ENCODE assay signal across 8 cellular contexts in genomic region chr10:74825371-74826141, GRCh38. TPM values are rescaled to one million over a fixed set of nuclear protein-coding genes. Genes with fewer than 3 reads are reported as not detected.
DNase-seq lines count a peak whose midpoint lies in the region; ATAC-seq, FAIRE-seq and TF ChIP-seq lines count a peak whose summit lies in the region.

No MANE protein-coding gene starts in this region.

- DNase-seq in Calu3 = no peak
- DNase-seq in H54 (ENCODE audit: insufficient read length, low spot score) = peak; percentile 49
- DNase-seq in NT2/D1 (ENCODE audit: low read depth, low spot score) = no peak
- peak; percentile 50 to 68 for DNase-seq in heart right ventricle
- DNase-seq in prostate gland (ENCODE audit: low spot score) = no peak
- no peak for DNase-seq in SW 1271 (lab: John Stamatoyannopoulos, UW)

- WGBS in heart right ventricle, 2 donors = 0 to 1% methylated on average over 52 to 89 of the region's 89 CpGs
- WGBS in prostate gland = under 1% methylated on average over 36 of the region's 89 CpGs

- CTCF ChIA-PET in Calu3 (lab: Charles Lee) = interaction anchor here (0.6 to 1.0 kb wide), 11 partner anchors 65 to 410 kb away, joined by 3 to 8 read pairs (median 5); partner anchors contain the start of gene COMTD1

- peak overlapping the region; percentile 88 for H3K4me3 ChIP-seq in NT2/D1 (ENCODE audit: insufficient read length, low read depth)
- H3K4me3 ChIP-seq in heart right ventricle = peak overlapping the region; percentile 73 to 97 (median 89)
- H3K4me3 ChIP-seq in prostate gland = peak overlapping the region; percentile 60 to 86

- BruUV-seq in Calu3 (replicated peaks; lab: Mats Ljungman, UMichigan) = no TSS peak

- H3K4me1 ChIP-seq in NT2/D1 (ENCODE audit: insufficient read depth, insufficient read length) (no peaks in the 10 kb centered on the region), heart right ventricle (peaks cover 5 to 57% (median 44%) of the 10 kb centered on the region in 9 donors), prostate gland (replicated peaks) (peaks cover 16% of the 10 kb centered on the region)

- ATAC-seq in heart right ventricle (peak in 6 of 8 donors; percentile 25 to 71 (median 40)), GM21619 (IDR thresholded peaks at IDR 0.05; ENCODE audit: unreplicated experiment) (no peak)

- peak overlapping the region; percentile 100 for H3K27ac Mint-ChIP-seq in Calu3 (ENCODE audit: unreplicated experiment)
- peak overlapping the region; percentile 98 for H3K27ac Mint-ChIP-seq in activated naive CD8-positive, alpha-beta T cell

- H3K27ac ChIP-seq in heart right ventricle (peak overlapping the region; percentile 84 to 100 (median 94)), prostate gland (peak overlapping the region; percentile 77 to 81)

- H3K27me3 ChIP-seq in NT2/D1 (ENCODE audit: insufficient read depth, insufficient read length) = no peaks in the 10 kb centered on the region
- H3K27me3 ChIP-seq in heart right ventricle = no peaks in the 10 kb centered on the region
- no peaks in the 10 kb centered on the region for H3K27me3 ChIP-seq in prostate gland (replicated peaks; ENCODE audit: insufficient read depth)

- H3K36me3 Mint-ChIP-seq in Calu3 (ENCODE audit: insufficient read depth, unreplicated experiment) = peaks cover 38% of the 10 kb centered on the region
- peaks cover 3% of the 10 kb centered on the region for H3K36me3 Mint-ChIP-seq in activated naive CD8-positive, alpha-beta T cell

- H3K9me3 ChIP-seq in NT2/D1 (ENCODE audit: insufficient read depth, low read length) (no peaks in the 10 kb centered on the region), heart right ventricle (no peaks in the 10 kb centered on the region), prostate gland (no peaks in the 10 kb centered on the region)

- H3K4me1 Mint-ChIP-seq in Calu3 (ENCODE audit: low read depth, unreplicated experiment) = peaks cover 31% of the 10 kb centered on the region
- peaks cover 57% of the 10 kb centered on the region for H3K4me1 Mint-ChIP-seq in activated naive CD8-positive, alpha-beta T cell (ENCODE audit: low read depth)

- H3K36me3 ChIP-seq in NT2/D1 (ENCODE audit: insufficient read depth, insufficient read length, low read length) (no peaks in the 10 kb centered on the region), heart right ventricle (no peaks in the 10 kb centered on the region), prostate gland (no peaks in the 10 kb centered on the region)

- no peaks in the 10 kb centered on the region for H3K27me3 Mint-ChIP-seq in Calu3 (ENCODE audit: unreplicated experiment)
- no peaks in the 10 kb centered on the region for H3K27me3 Mint-ChIP-seq in activated naive CD8-positive, alpha-beta T cell

- H3K4me3 Mint-ChIP-seq in Calu3 (ENCODE audit: low read depth, unreplicated experiment) = peak overlapping the region; percentile 66
- H3K4me3 Mint-ChIP-seq in activated naive CD8-positive, alpha-beta T cell = peak overlapping the region; percentile 95

- peak overlapping the region; percentile 95 for H3K9ac ChIP-seq in NT2/D1 (ENCODE audit: insufficient read length, low read depth)

- H3K9me3 Mint-ChIP-seq in Calu3 (ENCODE audit: low read depth, unreplicated experiment) = no peaks in the 10 kb centered on the region
- H3K9me3 Mint-ChIP-seq in activated naive CD8-positive, alpha-beta T cell (ENCODE audit: low read depth) = no peaks in the 10 kb centered on the region

- TF ChIP-seq CTCF in Calu3 (IDR thresholded peaks at IDR 0.05; ENCODE audit: unreplicated experiment) = no peak
- no peak for TF ChIP-seq CTCF in heart right ventricle (IDR thresholded peaks at IDR 0.05)
- peak in 1 of 4 experiments; percentile 2 for TF ChIP-seq CTCF in prostate gland (IDR thresholded peaks at IDR 0.05)

- no peak for TF ChIP-seq POLR2A in H54 (IDR thresholded peaks at IDR 0.05; ENCODE audit: low read depth, low read length)
- peak; percentile 44 for TF ChIP-seq POLR2A in prostate gland (IDR thresholded peaks at IDR 0.05)

- FAIRE-seq in H54 (lab: Jason Lieb, UNC) = no peak

- intact Hi-C loops in Calu3 (cut with micrococcal nuclease; ENCODE audit: unreplicated experiment) = loop anchor here (5.0 to 10.0 kb wide), 2 partner anchors 97 to 169 kb away; no protein-coding TSS in a partner anchor
- intact Hi-C loops in heart right ventricle (cut with DNase I) = loop anchor here in 7 of 10 donors (2.0 to 10.0 kb wide), 14 partner anchors 27 to 671 kb away; partner anchors contain the start of genes ADK (in 1 of the 7), AP3M1 (in 1 of the 7), COMTD1 (in 1 of the 7) and SAMD8 (in 1 of the 7)
- intact Hi-C loops in prostate gland (cut with DNase I) = loop anchor here (5.0 kb wide), 2 partner anchors 107 to 287 kb away; partner anchors contain the start of gene SAMD8

RNA-seq across cellular contexts. Expression of gene KAT6B, which starts 0.8 kb away (rescaled TPM):
- total RNA-seq in Calu3 (2022) (28.2 and 28.6 TPM in 2 replicates), heart right ventricle (10 to 100 TPM; 28.3 to 58.4 (median 51.5) TPM), prostate gland (10 to 100 TPM; 28.0 to 97.8 TPM)
- 10 to 100 TPM in 1 of 2 donors, 1 to 10 TPM in 1; 3.4 to 15.4 TPM for polyA plus RNA-seq in heart right ventricle

Comparison
In these comparisons a context has a peak if more than half of its experiments do, and no peak if none do; other contexts are left out.
1. DNase-seq: peak in H54 (single experiment) and heart right ventricle (2 of 2); none in Calu3 (single experiment), NT2/D1 (single experiment), prostate gland (single experiment) and SW 1271 (0 of 2).
2. Peak in every context shown above with its lines, with median percentiles within 50 percentile points of each other: H3K4me3 ChIP-seq.